In the genomic region with DNA sequence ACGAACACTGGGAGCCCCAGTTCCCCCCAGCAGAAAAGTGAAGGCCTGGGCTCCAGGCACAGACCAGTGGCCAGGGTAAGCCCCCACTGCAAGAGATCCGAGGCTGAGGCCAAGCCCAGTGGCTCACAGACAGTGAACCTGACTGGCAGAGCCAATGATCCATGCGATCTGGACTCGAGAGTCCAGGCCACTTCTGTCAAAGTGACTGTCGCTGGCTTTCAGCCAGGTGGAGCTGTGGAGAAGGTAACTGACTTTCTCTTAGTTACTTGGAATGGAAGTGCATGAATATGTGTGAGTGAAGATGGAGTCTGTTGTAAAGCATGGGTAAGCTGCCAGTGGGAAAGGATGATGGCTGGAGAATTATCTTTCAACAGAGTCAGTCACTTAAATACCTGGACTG, we compare ENCODE assay signal across 18 cellular contexts.
A peak's percentile ranks its signal among the peaks of the same experiment; 100 is the strongest.
DNase-seq lines count a peak whose midpoint lies in the region; ATAC-seq, FAIRE-seq and TF ChIP-seq lines count a peak whose summit lies in the region.
"Had no signal": no experiment of that assay in that cellular context is flagged by ENCODE, and none has a peak within 500 bp of the region (broad histone marks: within the 10 kb centered on the region; RNA-seq: fewer than 3 reads in every experiment).

No MANE protein-coding gene starts in this region.

- in situ Hi-C loops in Caki2 (cut with HindIII; ENCODE audit: low pct_unique_long_range_greater_than_20kb, low sequenced_read_pairs): no loop called here

- H4K5ac ChIP-seq in H1 (ENCODE audit: insufficient read length, low read depth, low read length): no peak overlapping the region

- no peak for ATAC-seq in GM21381 (IDR thresholded peaks at IDR 0.05; ENCODE audit: unreplicated experiment)
- no peak for ATAC-seq in HG03196 (IDR thresholded peaks at IDR 0.05; ENCODE audit: unreplicated experiment)
- ATAC-seq: pancreas had no signal

- no peaks in the 10 kb centered on the region for H3K9me3 ChIP-seq in H1 (ENCODE audit: insufficient read depth in 2 of 2, low read depth in 1 of 2, low read length in 1 of 2)
- H3K9me3 ChIP-seq: MG63, pancreas, sigmoid colon had no signal

- H3K27ac ChIP-seq in H1 (ENCODE audit: low read depth, low read length): no peak overlapping the region
- H3K27ac ChIP-seq: pancreas, sigmoid colon had no signal

- H4K8ac ChIP-seq in H1 (ENCODE audit: extremely low read depth, insufficient read depth, low read length): peak overlapping the region; percentile 11; the same call in 1 of the 2 replicates

- no peaks in the 10 kb centered on the region for H3K79me1 ChIP-seq in H1 (ENCODE audit: low read depth, low read length)

- H3K9ac ChIP-seq in H1 (replicated peaks in 1 of 4; ENCODE audit: extremely low read depth in 1 of 4, low read depth in 3 of 4, low read length in 3 of 4): no peak overlapping the region

- no peak overlapping the region for H3K56ac ChIP-seq in H1 (replicated peaks; ENCODE audit: insufficient read length, low read depth, low read length)

- no peak overlapping the region for H3K23ac ChIP-seq in H1 (ENCODE audit: insufficient read length)

- H2BK5ac ChIP-seq in H1 (ENCODE audit: low read depth, low read length): no peak overlapping the region

- no peaks in the 10 kb centered on the region; a peak in 2 of 8 replicates for H3K36me3 ChIP-seq in H1 (ENCODE audit: control insufficient read depth in 2 of 4, insufficient read depth in 4 of 4, low read length in 3 of 4)
- H3K36me3 ChIP-seq: MG63, pancreas, sigmoid colon had no signal

- H3K18ac ChIP-seq in H1 (ENCODE audit: extremely low read depth, low read length): no peak overlapping the region

- H2AFZ ChIP-seq in H1 (ENCODE audit: low read length): no peak overlapping the region

- no peak overlapping the region for H2BK20ac ChIP-seq in H1 (ENCODE audit: low read length)

- CTCF ChIA-PET in H1 (lab: Charles Lee; ENCODE audit: partially characterized antibody): interaction anchor here (0.6 to 4.3 kb wide), 44 partner anchors 8 to 494 kb away, joined by 3 to 28 read pairs (median 4); no protein-coding TSS in a partner anchor

- H2BK120ac ChIP-seq in H1 (replicated peaks; ENCODE audit: low read depth, low read length): no peak overlapping the region

- FAIRE-seq in H1 (lab: Jason Lieb, UNC): no peak
- FAIRE-seq: astrocyte, GM12892, pancreas had no signal

- H4K91ac ChIP-seq in H1 (replicated peaks; ENCODE audit: insufficient read length, low read length): no peak overlapping the region

- 92% methylated on average over 5 of the region's 5 CpGs; no CpG with 5 or more reads in 1 of the 2 experiments for WGBS in H1 (ENCODE audit: extremely low coverage in 1 of 2, insufficient coverage in 1 of 2, insufficient read length in 1 of 2, insufficient replicate concordance in 2 of 2, low coverage in 1 of 2, low lambda C conversion rate in 2 of 2, missing lambda C conversion rate in 1 of 2), 2 experiments

- H3K23me2 ChIP-seq in H1 (ENCODE audit: low read depth, low read length): no peaks in the 10 kb centered on the region

- no peak for TF ChIP-seq POLR2A in H1 (IDR thresholded peaks at IDR 0.05; ENCODE audit: control extremely low read depth in 1 of 2, low read depth in 2 of 2, low read length in 2 of 2)

- no peak overlapping the region for H2AK5ac ChIP-seq in H1 (ENCODE audit: low read depth, low read length)

- peak; percentile 30 to 51; a peak in 3 of 4 replicates for TF ChIP-seq RAD21 in H1 (IDR thresholded peaks at IDR 0.05 in 1 of 2, conservative IDR thresholded peaks at IDR 0.05 in 1 of 2; ENCODE audit: low read depth in 2 of 2, low read length in 2 of 2)

- H2BK12ac ChIP-seq in H1 (ENCODE audit: low read depth, low read length): no peak overlapping the region

- POLR2A ChIA-PET in H1 (lab: Charles Lee; ENCODE audit: partially characterized antibody): interaction anchor here (0.7 kb wide), 1 partner anchor 11 kb away, joined by 3 read pairs; no protein-coding TSS in a partner anchor

- no peak overlapping the region for H3K4me3 ChIP-seq in H1 (ENCODE audit: extremely low read depth in 1 of 4, insufficient read depth in 2 of 4, low read depth in 3 of 4, low read length in 4 of 4)
- H3K4me3 ChIP-seq: MG63, pancreas, sigmoid colon had no signal

- no peak overlapping the region for H3K4ac ChIP-seq in H1 (replicated peaks; ENCODE audit: insufficient read length, low read depth, low read length)

- H3K79me2 ChIP-seq in H1 (ENCODE audit: control insufficient read depth in 1 of 2, insufficient read depth in 2 of 2, low read length in 2 of 2): no peaks in the 10 kb centered on the region

- TF ChIP-seq CTCF in H1 (IDR thresholded peaks at IDR 0.05; ENCODE audit: control extremely low read depth in 1 of 3, insufficient read depth in 1 of 3, low read depth in 1 of 3, low read length in 3 of 3): peak; percentile 39 to 44 (median 40); a peak in 3 of 4 replicates

- no peak overlapping the region for H3K4me2 ChIP-seq in H1 (ENCODE audit: insufficient read depth in 1 of 2, low read depth in 2 of 2, low read length in 2 of 2)

- DNase-seq in Caki2 (ENCODE audit: low read depth): peak; percentile 39
- peak; percentile 8 for DNase-seq in HK-2 (ENCODE audit: unreplicated experiment)
- DNase-seq in H1 (ENCODE audit: low read depth in 1 of 2, low spot score in 2 of 2): no peak
- peak; percentile 43 for DNase-seq in kidney tubule cell (ENCODE audit: low spot score)
- DNase-seq in activated CD4-positive, CD25-positive, alpha-beta regulatory T cell (lab: John Stamatoyannopoulos, UW): no peak
- DNase-seq: activated CD4-positive, alpha-beta memory T cell treated with anti-CD3 and anti-CD28 coated beads for 36 hours; central memory CD4-positive, alpha-beta T cell; dermis blood vessel endothelial cell; glutamatergic neuron; MG63; NCI-H2029 treated with DMSO at 0.1 percent for 48 hours; NCI-H446; sigmoid colon had no signal

- H4K20me1 ChIP-seq in H1 (replicated peaks in 1 of 2; ENCODE audit: control insufficient read depth in 1 of 2, insufficient read depth in 2 of 2, low read length in 2 of 2): no peaks in the 10 kb centered on the region

- H3K4me1 ChIP-seq in H1 (replicated peaks in 1 of 4; ENCODE audit: control insufficient read depth in 3 of 4, insufficient read depth in 4 of 4, low read length in 3 of 4): no peaks in the 10 kb centered on the region
- H3K4me1 ChIP-seq: pancreas had no signal

- H2BK15ac ChIP-seq in H1 (ENCODE audit: low read length): no peak overlapping the region

- TF ChIP-seq EP300 in H1 (IDR thresholded peaks at IDR 0.05; ENCODE audit: borderline replicate concordance in 1 of 2, low read depth in 2 of 2, low read length in 2 of 2): no peak

- no peak overlapping the region for H3K14ac ChIP-seq in H1 (ENCODE audit: insufficient read length)

- no peaks in the 10 kb centered on the region for H3K27me3 ChIP-seq in H1 (replicated peaks in 1 of 4; ENCODE audit: control insufficient read depth in 3 of 4, extremely low read depth in 1 of 4, insufficient read depth in 3 of 4, low read length in 3 of 4)
- H3K27me3 ChIP-seq: MG63, pancreas, sigmoid colon had no signal

TF ChIP-seq in H1, 55 proteins besides CTCF, POLR2A, EP300 and RAD21:
- TF ChIP-seq SAP30 (IDR thresholded peaks at IDR 0.05; ENCODE audit: insufficient read depth, insufficient replicate concordance, low read length) (no peak), TBP (IDR thresholded peaks at IDR 0.05; ENCODE audit: low read depth, low read length) (no peak), KDM1A (IDR thresholded peaks at IDR 0.05; ENCODE audit: borderline replicate concordance, low read length) (no peak), HDAC2 (IDR thresholded peaks at IDR 0.05; ENCODE audit: borderline replicate concordance in 1 of 2, low read depth in 2 of 2, low read length in 2 of 2) (no peak), ZNF274 (IDR thresholded peaks at IDR 0.05; ENCODE audit: borderline replicate concordance, extremely low read depth, low read length) (no peak), SIN3A (conservative IDR thresholded peaks at IDR 0.05 in 1 of 2, IDR thresholded peaks at IDR 0.05 in 1 of 2; ENCODE audit: low read depth in 1 of 2, low read length in 2 of 2) (no peak), RFX5 (IDR thresholded peaks at IDR 0.05; ENCODE audit: borderline replicate concordance, low read depth, low read length) (no peak), CBX8 (IDR thresholded peaks at IDR 0.05; ENCODE audit: borderline replicate concordance, low read depth, low read length) (no peak), RNF2 (IDR thresholded peaks at IDR 0.05; ENCODE audit: borderline replicate concordance, low read depth, low read length, missing control alignments, poor library complexity, severe bottlenecking) (no peak), SP2 (IDR thresholded peaks at IDR 0.05; ENCODE audit: low read length) (no peak), NANOG (IDR thresholded peaks at IDR 0.05; ENCODE audit: insufficient read depth, low read depth, low read length, poor library complexity, severe bottlenecking) (no peak), TAF1 (IDR thresholded peaks at IDR 0.05; ENCODE audit: low read depth, low read length) (no peak), FOSL1 (IDR thresholded peaks at IDR 0.05; ENCODE audit: insufficient read depth, low read depth, low read length) (no peak), CBX5 (IDR thresholded peaks at IDR 0.05; ENCODE audit: low read depth, low read length) (no peak), SUZ12 (IDR thresholded peaks at IDR 0.05; ENCODE audit: low read length) (no peak), SIRT6 (IDR thresholded peaks at IDR 0.05; ENCODE audit: low read length) (no peak)
- TF ChIP-seq, protein P1, sequence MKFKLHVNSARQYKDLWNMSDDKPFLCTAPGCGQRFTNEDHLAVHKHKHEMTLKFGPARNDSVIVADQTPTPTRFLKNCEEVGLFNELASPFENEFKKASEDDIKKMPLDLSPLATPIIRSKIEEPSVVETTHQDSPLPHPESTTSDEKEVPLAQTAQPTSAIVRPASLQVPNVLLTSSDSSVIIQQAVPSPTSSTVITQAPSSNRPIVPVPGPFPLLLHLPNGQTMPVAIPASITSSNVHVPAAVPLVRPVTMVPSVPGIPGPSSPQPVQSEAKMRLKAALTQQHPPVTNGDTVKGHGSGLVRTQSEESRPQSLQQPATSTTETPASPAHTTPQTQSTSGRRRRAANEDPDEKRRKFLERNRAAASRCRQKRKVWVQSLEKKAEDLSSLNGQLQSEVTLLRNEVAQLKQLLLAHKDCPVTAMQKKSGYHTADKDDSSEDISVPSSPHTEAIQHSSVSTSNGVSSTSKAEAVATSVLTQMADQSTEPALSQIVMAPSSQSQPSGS (IDR thresholded peaks at IDR 0.05; ENCODE audit: low read length): no peak
TF ChIP-seq in H1: peak in this region for 0.

Comparison
In these comparisons a context has a peak if more than half of its experiments do, and no peak if none do; other contexts are left out.
1. DNase-seq: peak in Caki2 (single experiment), HK-2 (single experiment) and kidney tubule cell (single experiment); none in H1 (0 of 2) and activated CD4-positive, CD25-positive, alpha-beta regulatory T cell (0 of 4).